26 cellular contexts compared by ENCODE assay signal in genomic region chr16:84158455-84158854, GRCh38. TPM values are rescaled to one million over a fixed set of nuclear protein-coding genes. Genes with fewer than 3 reads are reported as not detected.
"Had no signal": no experiment of that assay in that cellular context is flagged by ENCODE, and none has a peak within 500 bp of the region (broad histone marks: within the 10 kb centered on the region; RNA-seq: fewer than 3 reads in every experiment).

No MANE protein-coding gene starts in this region.

- H3K36me3 ChIP-seq: esophagus squamous epithelium, heart right ventricle, left lung, neural progenitor cell, prostate gland, right atrium auricular region, sigmoid colon, tibial artery had no signal

- H3K4me3 ChIP-seq: esophagus squamous epithelium, heart right ventricle, left lung, neural progenitor cell, prostate gland, right atrium auricular region, sigmoid colon, testis, tibial artery had no signal

- H3K4me2 ChIP-seq: neural progenitor cell had no signal

- H3K9me3 ChIP-seq: esophagus squamous epithelium, heart right ventricle, left lung, prostate gland, right atrium auricular region, sigmoid colon, testis, tibial artery had no signal

- H3K4me1 ChIP-seq: esophagus squamous epithelium, heart right ventricle, left lung, neural progenitor cell, prostate gland, right atrium auricular region, sigmoid colon, tibial artery had no signal

- H3K27ac ChIP-seq: esophagus squamous epithelium, heart right ventricle, left lung, neural progenitor cell, prostate gland, right atrium auricular region, sigmoid colon, testis, tibial artery had no signal

- H3K27me3 ChIP-seq: neural progenitor cell, right atrium auricular region, testis had no signal

- H2AFZ ChIP-seq: neural progenitor cell had no signal

- DNase-seq: effector CD8-positive, alpha-beta T cell; esophagus squamous epithelium; foreskin melanocyte; glutamatergic neuron; heart right ventricle; hippocampal formation; left cardiac atrium; left lung; mesendoderm; midbrain; naive thymus-derived CD4-positive, alpha-beta T cell; sigmoid colon; stimulated activated CD4-positive, alpha-beta T cell treated with anti-CD3 and anti-CD28 coated beads, Interleukin-4, amount 100 ng/mL, for 4 hours; stimulated activated naive CD8-positive, alpha-beta T cell treated with anti-CD3 and anti-CD28 coated beads, Interleukin-15, Interleukin-2, amounts not matched to agents 100 U/mL and 50 U/mL, for 24 hours; substantia nigra; testis had no signal

- H3K9ac ChIP-seq: neural progenitor cell had no signal

RNA-seq across cellular contexts. Expression of gene DNAAF1, which starts 13.3 kb away (rescaled TPM):
- total RNA-seq: endothelial cell of umbilical vein, kidney epithelial cell, left cardiac atrium, osteocyte, skeletal muscle tissue had no signal

RNA-seq across cellular contexts. Expression of gene ADAD2, which starts 32.5 kb away (rescaled TPM):
- total RNA-seq: cerebellum, endothelial cell of umbilical vein, kidney epithelial cell, lung microvascular endothelial cell, osteocyte, skeletal muscle tissue had no signal
- polyA plus RNA-seq: naive thymus-derived CD4-positive, alpha-beta T cell had no signal
